2 cellular contexts compared by ENCODE assay signal in the genomic region with DNA sequence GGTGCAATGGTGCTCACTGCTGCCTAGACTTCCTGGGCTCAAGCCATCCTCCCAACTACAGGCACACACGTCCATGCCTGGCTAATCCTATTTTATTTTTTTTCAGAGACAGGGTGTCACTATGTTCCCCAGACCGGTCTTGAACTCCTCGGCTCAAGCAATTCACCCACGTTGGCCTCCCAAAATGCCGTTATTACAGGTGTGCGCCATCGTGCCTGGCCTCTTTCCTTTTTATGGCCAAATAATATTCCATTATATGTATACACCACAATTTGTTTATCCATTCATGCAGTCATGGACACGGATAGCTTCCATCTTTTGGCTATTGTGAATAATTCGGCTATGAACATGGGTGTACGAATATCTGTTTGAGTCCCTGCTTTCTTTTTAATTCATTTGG.
TF ChIP-seq lines count a peak whose summit lies in the region.

No MANE protein-coding gene starts in this region.

TF ChIP-seq in IMR-90, 13 proteins besides CTCF, POLR2A, EP300 and RAD21:
- TF ChIP-seq, protein P1, sequence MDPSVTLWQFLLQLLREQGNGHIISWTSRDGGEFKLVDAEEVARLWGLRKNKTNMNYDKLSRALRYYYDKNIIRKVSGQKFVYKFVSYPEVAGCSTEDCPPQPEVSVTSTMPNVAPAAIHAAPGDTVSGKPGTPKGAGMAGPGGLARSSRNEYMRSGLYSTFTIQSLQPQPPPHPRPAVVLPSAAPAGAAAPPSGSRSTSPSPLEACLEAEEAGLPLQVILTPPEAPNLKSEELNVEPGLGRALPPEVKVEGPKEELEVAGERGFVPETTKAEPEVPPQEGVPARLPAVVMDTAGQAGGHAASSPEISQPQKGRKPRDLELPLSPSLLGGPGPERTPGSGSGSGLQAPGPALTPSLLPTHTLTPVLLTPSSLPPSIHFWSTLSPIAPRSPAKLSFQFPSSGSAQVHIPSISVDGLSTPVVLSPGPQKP (IDR thresholded peaks at IDR 0.05; ENCODE audit: borderline replicate concordance, low read depth, low read length) = no peak
- TF ChIP-seq MAFK (IDR thresholded peaks at IDR 0.05; ENCODE audit: low read depth, low read length) = no peak

TF ChIP-seq in K562, 482 proteins besides CTCF, POLR2A, EP300 and RAD21:
- TF ChIP-seq CBFB (CRISPR knock-in tag; IDR thresholded peaks at IDR 0.05) (no peak), SMARCB1 (IDR thresholded peaks at IDR 0.05; ENCODE audit: insufficient read length, low read depth) (no peak), ZNF561 (CRISPR knock-in tag; conservative IDR thresholded peaks at IDR 0.05) (no peak), MIER1 (IDR thresholded peaks at IDR 0.05; ENCODE audit: low read depth) (no peak), HNRNPH1 (optimal IDR thresholded peaks at IDR 0.05; ENCODE audit: low read depth, low read length) (no peak), HNRNPL (IDR thresholded peaks at IDR 0.05; ENCODE audit: low read depth, low read length) (no peak), ELF2 (CRISPR knock-in tag; IDR thresholded peaks at IDR 0.05) (no peak), MTA1 (IDR thresholded peaks at IDR 0.05; ENCODE audit: borderline replicate concordance) (no peak), HDGF (IDR thresholded peaks at IDR 0.05) (no peak), DNMT1 (IDR thresholded peaks at IDR 0.05) (no peak), TAF9B (IDR thresholded peaks at IDR 0.05; ENCODE audit: partially characterized antibody) (no peak), ZC3H4 (CRISPR knock-in tag; IDR thresholded peaks at IDR 0.05; ENCODE audit: borderline replicate concordance) (no peak), ZFP30 (CRISPR knock-in tag; IDR thresholded peaks at IDR 0.05; ENCODE audit: borderline replicate concordance) (no peak), NR2C2 (CRISPR knock-in tag; IDR thresholded peaks at IDR 0.05) (no peak), NR2C2 (tag; IDR thresholded peaks at IDR 0.05) (no peak), ZNF764 (CRISPR knock-in tag; IDR thresholded peaks at IDR 0.05; ENCODE audit: low read depth) (no peak), TCF7 (IDR thresholded peaks at IDR 0.05; ENCODE audit: borderline replicate concordance) (no peak), ZNF175 (CRISPR knock-in tag; IDR thresholded peaks at IDR 0.05; ENCODE audit: low read depth) (no peak), KAT8 (IDR thresholded peaks at IDR 0.05; ENCODE audit: low read depth) (no peak)
- TF ChIP-seq, protein P2, sequence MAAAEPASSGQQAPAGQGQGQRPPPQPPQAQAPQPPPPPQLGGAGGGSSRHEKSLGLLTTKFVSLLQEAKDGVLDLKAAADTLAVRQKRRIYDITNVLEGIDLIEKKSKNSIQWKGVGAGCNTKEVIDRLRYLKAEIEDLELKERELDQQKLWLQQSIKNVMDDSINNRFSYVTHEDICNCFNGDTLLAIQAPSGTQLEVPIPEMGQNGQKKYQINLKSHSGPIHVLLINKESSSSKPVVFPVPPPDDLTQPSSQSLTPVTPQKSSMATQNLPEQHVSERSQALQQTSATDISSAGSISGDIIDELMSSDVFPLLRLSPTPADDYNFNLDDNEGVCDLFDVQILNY (CRISPR knock-in tag; IDR thresholded peaks at IDR 0.05) = no peak
- TF ChIP-seq, protein P3, sequence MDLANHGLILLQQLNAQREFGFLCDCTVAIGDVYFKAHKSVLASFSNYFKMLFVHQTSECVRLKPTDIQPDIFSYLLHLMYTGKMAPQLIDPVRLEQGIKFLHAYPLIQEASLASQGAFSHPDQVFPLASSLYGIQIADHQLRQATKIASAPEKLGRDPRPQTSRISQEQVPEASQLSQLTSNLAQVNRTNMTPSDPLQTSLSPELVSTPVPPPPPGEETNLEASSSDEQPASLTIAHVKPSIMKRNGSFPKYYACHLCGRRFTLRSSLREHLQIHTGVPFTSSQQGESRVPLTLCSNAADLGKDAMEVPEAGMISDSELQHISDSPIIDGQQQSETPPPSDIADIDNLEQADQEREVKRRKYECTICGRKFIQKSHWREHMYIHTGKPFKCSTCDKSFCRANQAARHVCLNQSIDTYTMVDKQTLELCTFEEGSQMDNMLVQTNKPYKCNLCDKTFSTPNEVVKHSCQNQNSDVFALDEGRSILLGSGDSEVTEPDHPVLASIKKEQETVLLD (IDR thresholded peaks at IDR 0.05) = no peak
